1 cellular context compared by ENCODE assay signal in genomic region chr2:27752551-27753237, GRCh38.
TF ChIP-seq lines count a peak whose summit lies in the region.

No MANE protein-coding gene starts in this region.

TF ChIP-seq in K562, 482 proteins besides CTCF, POLR2A, EP300 and RAD21 (continued from another document and continues in another):
- TF ChIP-seq, protein P1, sequence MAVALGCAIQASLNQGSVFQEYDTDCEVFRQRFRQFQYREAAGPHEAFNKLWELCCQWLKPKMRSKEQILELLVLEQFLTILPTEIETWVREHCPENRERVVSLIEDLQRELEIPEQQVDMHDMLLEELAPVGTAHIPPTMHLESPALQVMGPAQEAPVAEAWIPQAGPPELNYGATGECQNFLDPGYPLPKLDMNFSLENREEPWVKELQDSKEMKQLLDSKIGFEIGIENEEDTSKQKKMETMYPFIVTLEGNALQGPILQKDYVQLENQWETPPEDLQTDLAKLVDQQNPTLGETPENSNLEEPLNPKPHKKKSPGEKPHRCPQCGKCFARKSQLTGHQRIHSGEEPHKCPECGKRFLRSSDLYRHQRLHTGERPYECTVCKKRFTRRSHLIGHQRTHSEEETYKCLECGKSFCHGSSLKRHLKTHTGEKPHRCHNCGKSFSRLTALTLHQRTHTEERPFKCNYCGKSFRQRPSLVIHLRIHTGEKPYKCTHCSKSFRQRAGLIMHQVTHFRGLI (CRISPR knock-in tag; IDR thresholded peaks at IDR 0.05): no peak
- TF ChIP-seq IRF2 (CRISPR knock-in tag; IDR thresholded peaks at IDR 0.05) (no peak), TSC22D4 (tag; IDR thresholded peaks at IDR 0.05) (no peak), ZBTB5 (IDR thresholded peaks at IDR 0.05) (no peak), ZNF12 (CRISPR knock-in tag; IDR thresholded peaks at IDR 0.05) (no peak), ZNF592 (IDR thresholded peaks at IDR 0.05) (no peak), SP2 (IDR thresholded peaks at IDR 0.05; ENCODE audit: extremely low read depth, low read depth, low read length, poor library complexity, severe bottlenecking) (no peak), WHSC1 (IDR thresholded peaks at IDR 0.05; ENCODE audit: low read length) (no peak), EGR1 (conservative IDR thresholded peaks at IDR 0.05) (peak; percentile 43; the same call in 1 of the 2 replicates), NFYB (IDR thresholded peaks at IDR 0.05; ENCODE audit: extremely low read depth, insufficient read length) (no peak), FOXA1 (IDR thresholded peaks at IDR 0.05; ENCODE audit: borderline replicate concordance) (no peak), ZNF165 (CRISPR knock-in tag; IDR thresholded peaks at IDR 0.05; ENCODE audit: borderline replicate concordance) (no peak), CBX8 (IDR thresholded peaks at IDR 0.05; ENCODE audit: borderline replicate concordance, extremely low read depth, low read depth, low read length, poor library complexity, severe bottlenecking) (no peak), FOXJ2 (tag; IDR thresholded peaks at IDR 0.05) (no peak; the same call in 1 of the 2 replicates), FOXA3 (CRISPR knock-in tag; conservative IDR thresholded peaks at IDR 0.05 in 1 of 2, IDR thresholded peaks at IDR 0.05 in 1 of 2) (no peak), XRCC5 (IDR thresholded peaks at IDR 0.05; ENCODE audit: low read depth, low read length) (no peak), CUX1 (CRISPR knock-in tag; IDR thresholded peaks at IDR 0.05) (no peak), ZBED1 (IDR thresholded peaks at IDR 0.05) (no peak), SMAD4 (CRISPR knock-in tag; conservative IDR thresholded peaks at IDR 0.05) (no peak)
- TF ChIP-seq, protein P2, sequence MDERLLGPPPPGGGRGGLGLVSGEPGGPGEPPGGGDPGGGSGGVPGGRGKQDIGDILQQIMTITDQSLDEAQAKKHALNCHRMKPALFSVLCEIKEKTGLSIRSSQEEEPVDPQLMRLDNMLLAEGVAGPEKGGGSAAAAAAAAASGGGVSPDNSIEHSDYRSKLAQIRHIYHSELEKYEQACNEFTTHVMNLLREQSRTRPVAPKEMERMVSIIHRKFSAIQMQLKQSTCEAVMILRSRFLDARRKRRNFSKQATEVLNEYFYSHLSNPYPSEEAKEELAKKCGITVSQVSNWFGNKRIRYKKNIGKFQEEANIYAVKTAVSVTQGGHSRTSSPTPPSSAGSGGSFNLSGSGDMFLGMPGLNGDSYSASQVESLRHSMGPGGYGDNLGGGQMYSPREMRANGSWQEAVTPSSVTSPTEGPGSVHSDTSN (CRISPR knock-in tag; IDR thresholded peaks at IDR 0.05; ENCODE audit: low read depth): no peak
- TF ChIP-seq, protein P2 (tag; conservative IDR thresholded peaks at IDR 0.05; ENCODE audit: low read depth): no peak
- TF ChIP-seq, protein P3, sequence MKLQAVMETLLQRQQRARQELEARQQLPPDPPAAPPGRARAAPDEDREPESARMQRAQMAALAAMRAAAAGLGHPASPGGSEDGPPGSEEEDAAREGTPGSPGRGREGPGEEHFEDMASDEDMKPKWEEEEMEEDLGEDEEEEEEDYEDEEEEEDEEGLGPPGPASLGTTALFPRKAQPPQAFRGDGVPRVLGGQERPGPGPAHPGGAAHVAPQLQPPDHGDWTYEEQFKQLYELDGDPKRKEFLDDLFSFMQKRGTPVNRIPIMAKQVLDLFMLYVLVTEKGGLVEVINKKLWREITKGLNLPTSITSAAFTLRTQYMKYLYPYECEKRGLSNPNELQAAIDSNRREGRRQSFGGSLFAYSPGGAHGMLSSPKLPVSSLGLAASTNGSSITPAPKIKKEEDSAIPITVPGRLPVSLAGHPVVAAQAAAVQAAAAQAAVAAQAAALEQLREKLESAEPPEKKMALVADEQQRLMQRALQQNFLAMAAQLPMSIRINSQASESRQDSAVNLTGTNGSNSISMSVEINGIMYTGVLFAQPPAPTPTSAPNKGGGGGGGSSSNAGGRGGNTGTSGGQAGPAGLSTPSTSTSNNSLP (IDR thresholded peaks at IDR 0.05; ENCODE audit: borderline replicate concordance, low read depth, low read length): no peak
- TF ChIP-seq, protein P4, sequence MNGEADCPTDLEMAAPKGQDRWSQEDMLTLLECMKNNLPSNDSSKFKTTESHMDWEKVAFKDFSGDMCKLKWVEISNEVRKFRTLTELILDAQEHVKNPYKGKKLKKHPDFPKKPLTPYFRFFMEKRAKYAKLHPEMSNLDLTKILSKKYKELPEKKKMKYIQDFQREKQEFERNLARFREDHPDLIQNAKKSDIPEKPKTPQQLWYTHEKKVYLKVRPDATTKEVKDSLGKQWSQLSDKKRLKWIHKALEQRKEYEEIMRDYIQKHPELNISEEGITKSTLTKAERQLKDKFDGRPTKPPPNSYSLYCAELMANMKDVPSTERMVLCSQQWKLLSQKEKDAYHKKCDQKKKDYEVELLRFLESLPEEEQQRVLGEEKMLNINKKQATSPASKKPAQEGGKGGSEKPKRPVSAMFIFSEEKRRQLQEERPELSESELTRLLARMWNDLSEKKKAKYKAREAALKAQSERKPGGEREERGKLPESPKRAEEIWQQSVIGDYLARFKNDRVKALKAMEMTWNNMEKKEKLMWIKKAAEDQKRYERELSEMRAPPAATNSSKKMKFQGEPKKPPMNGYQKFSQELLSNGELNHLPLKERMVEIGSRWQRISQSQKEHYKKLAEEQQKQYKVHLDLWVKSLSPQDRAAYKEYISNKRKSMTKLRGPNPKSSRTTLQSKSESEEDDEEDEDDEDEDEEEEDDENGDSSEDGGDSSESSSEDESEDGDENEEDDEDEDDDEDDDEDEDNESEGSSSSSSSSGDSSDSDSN (IDR thresholded peaks at IDR 0.05; ENCODE audit: borderline replicate concordance in 1 of 2, low read depth in 2 of 2, low read length in 2 of 2): 0 out of 4 replicates have a peak, but pooled peaks of 1 of the 2 experiments have one; percentile 51
- TF ChIP-seq, protein P5, sequence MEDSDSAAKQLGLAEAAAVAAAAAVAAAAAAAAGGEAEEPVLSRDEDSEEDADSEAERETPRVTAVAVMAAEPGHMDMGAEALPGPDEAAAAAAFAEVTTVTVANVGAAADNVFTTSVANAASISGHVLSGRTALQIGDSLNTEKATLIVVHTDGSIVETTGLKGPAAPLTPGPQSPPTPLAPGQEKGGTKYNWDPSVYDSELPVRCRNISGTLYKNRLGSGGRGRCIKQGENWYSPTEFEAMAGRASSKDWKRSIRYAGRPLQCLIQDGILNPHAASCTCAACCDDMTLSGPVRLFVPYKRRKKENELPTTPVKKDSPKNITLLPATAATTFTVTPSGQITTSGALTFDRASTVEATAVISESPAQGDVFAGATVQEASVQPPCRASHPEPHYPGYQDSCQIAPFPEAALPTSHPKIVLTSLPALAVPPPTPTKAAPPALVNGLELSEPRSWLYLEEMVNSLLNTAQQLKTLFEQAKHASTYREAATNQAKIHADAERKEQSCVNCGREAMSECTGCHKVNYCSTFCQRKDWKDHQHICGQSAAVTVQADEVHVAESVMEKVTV (CRISPR knock-in tag; IDR thresholded peaks at IDR 0.05): no peak
- TF ChIP-seq, protein P6, sequence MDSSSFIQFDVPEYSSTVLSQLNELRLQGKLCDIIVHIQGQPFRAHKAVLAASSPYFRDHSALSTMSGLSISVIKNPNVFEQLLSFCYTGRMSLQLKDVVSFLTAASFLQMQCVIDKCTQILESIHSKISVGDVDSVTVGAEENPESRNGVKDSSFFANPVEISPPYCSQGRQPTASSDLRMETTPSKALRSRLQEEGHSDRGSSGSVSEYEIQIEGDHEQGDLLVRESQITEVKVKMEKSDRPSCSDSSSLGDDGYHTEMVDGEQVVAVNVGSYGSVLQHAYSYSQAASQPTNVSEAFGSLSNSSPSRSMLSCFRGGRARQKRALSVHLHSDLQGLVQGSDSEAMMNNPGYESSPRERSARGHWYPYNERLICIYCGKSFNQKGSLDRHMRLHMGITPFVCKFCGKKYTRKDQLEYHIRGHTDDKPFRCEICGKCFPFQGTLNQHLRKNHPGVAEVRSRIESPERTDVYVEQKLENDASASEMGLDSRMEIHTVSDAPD (CRISPR knock-in tag; IDR thresholded peaks at IDR 0.05): no peak
- TF ChIP-seq, protein P7, sequence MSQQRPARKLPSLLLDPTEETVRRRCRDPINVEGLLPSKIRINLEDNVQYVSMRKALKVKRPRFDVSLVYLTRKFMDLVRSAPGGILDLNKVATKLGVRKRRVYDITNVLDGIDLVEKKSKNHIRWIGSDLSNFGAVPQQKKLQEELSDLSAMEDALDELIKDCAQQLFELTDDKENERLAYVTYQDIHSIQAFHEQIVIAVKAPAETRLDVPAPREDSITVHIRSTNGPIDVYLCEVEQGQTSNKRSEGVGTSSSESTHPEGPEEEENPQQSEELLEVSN (IDR thresholded peaks at IDR 0.05; ENCODE audit: borderline replicate concordance in 1 of 2, extremely low read depth in 1 of 2, insufficient read depth in 1 of 2, insufficient read length in 1 of 2, low read depth in 1 of 2, low read length in 1 of 2, poor library complexity in 1 of 2, severe bottlenecking in 1 of 2): peak in 1 of 2 experiments; percentile 41
